Comparison of ENCODE assay signal across 2 cellular contexts in the genomic region with DNA sequence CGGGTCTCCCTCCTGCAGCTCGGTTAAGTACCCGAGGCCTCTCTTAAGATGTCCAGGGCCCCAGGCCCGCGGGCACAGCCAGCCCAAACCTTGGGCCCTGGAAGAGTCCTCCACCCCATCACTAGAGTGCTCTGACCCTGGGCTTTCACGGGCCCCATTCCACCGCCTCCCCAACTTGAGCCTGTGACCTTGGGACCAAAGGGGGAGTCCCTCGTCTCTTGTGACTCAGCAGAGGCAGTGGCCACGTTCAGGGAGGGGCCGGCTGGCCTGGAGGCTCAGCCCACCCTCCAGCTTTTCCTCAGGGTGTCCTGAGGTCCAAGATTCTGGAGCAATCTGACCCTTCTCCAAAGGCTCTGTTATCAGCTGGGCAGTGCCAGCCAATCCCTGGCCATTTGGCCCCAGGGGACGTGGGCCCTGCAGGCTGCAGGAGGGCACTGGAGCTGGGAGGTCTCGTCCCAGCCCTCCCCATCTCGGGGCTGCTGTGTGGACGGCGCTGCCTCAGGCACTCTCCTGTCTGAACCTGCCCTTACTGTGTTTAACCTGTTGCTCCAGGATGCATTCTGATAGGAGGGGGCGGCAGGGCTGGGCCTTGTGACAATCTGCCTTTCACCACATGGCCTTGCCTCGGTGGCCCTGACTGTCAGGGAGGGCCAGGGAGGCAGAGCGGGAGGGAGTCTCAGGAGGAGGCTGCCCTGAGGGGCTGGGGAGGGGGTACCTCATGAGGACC.
TF ChIP-seq lines count a peak whose summit lies in the region.

No MANE protein-coding gene starts in this region.

TF ChIP-seq in HEK293, 187 proteins besides CTCF, POLR2A, EP300 and RAD21:
- TF ChIP-seq ZNF792 (tag by site-specific recombination; IDR thresholded peaks at IDR 0.05) (no peak), ZBTB20 (tag by site-specific recombination; IDR thresholded peaks at IDR 0.05) (no peak), SCRT2 (tag by site-specific recombination; IDR thresholded peaks at IDR 0.05) (peak; percentile 93), SCRT1 (tag by site-specific recombination; IDR thresholded peaks at IDR 0.05; ENCODE audit: borderline replicate concordance) (peak; percentile 75; the same call in 1 of the 2 replicates), ZNF610 (tag by site-specific recombination; IDR thresholded peaks at IDR 0.05; ENCODE audit: borderline replicate concordance) (no peak)

TF ChIP-seq in K562, 482 proteins besides CTCF, POLR2A, EP300 and RAD21 (continues in another document):
- no peak for TF ChIP-seq MBD2 (IDR thresholded peaks at IDR 0.05; ENCODE audit: borderline replicate concordance, low read depth)
- TF ChIP-seq, protein P1, sequence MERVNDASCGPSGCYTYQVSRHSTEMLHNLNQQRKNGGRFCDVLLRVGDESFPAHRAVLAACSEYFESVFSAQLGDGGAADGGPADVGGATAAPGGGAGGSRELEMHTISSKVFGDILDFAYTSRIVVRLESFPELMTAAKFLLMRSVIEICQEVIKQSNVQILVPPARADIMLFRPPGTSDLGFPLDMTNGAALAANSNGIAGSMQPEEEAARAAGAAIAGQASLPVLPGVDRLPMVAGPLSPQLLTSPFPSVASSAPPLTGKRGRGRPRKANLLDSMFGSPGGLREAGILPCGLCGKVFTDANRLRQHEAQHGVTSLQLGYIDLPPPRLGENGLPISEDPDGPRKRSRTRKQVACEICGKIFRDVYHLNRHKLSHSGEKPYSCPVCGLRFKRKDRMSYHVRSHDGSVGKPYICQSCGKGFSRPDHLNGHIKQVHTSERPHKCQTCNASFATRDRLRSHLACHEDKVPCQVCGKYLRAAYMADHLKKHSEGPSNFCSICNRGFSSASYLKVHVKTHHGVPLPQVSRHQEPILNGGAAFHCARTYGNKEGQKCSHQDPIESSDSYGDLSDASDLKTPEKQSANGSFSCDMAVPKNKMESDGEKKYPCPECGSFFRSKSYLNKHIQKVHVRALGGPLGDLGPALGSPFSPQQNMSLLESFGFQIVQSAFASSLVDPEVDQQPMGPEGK (CRISPR knock-in tag; IDR thresholded peaks at IDR 0.05; ENCODE audit: borderline replicate concordance), result no peak
- no peak for TF ChIP-seq ZNF445 (CRISPR knock-in tag; IDR thresholded peaks at IDR 0.05; ENCODE audit: low read depth)
- TF ChIP-seq, protein P2, sequence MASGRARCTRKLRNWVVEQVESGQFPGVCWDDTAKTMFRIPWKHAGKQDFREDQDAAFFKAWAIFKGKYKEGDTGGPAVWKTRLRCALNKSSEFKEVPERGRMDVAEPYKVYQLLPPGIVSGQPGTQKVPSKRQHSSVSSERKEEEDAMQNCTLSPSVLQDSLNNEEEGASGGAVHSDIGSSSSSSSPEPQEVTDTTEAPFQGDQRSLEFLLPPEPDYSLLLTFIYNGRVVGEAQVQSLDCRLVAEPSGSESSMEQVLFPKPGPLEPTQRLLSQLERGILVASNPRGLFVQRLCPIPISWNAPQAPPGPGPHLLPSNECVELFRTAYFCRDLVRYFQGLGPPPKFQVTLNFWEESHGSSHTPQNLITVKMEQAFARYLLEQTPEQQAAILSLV (tag; IDR thresholded peaks at IDR 0.05), result no peak
- no peak for TF ChIP-seq TARDBP (IDR thresholded peaks at IDR 0.05)
- no peak for TF ChIP-seq SMARCB1 (IDR thresholded peaks at IDR 0.05; ENCODE audit: insufficient read length, low read depth)
- no peak for TF ChIP-seq ZNF407 (IDR thresholded peaks at IDR 0.05; ENCODE audit: low read depth)
- TF ChIP-seq MTF1 (CRISPR knock-in tag; IDR thresholded peaks at IDR 0.05; ENCODE audit: borderline replicate concordance), result no peak
- peak; percentile 80 for TF ChIP-seq ZNF592 (IDR thresholded peaks at IDR 0.05)
- TF ChIP-seq DNMT1 (IDR thresholded peaks at IDR 0.05), result no peak
- no peak for TF ChIP-seq ELK3 (CRISPR knock-in tag; IDR thresholded peaks at IDR 0.05)
- no peak for TF ChIP-seq BHLHE40 (IDR thresholded peaks at IDR 0.05; ENCODE audit: low read length)
- TF ChIP-seq ZNF274 (IDR thresholded peaks at IDR 0.05; ENCODE audit: borderline replicate concordance, low read depth, low read length), result no peak
- no peak for TF ChIP-seq MAFF (IDR thresholded peaks at IDR 0.05; ENCODE audit: low read length)
- TF ChIP-seq, protein P3, sequence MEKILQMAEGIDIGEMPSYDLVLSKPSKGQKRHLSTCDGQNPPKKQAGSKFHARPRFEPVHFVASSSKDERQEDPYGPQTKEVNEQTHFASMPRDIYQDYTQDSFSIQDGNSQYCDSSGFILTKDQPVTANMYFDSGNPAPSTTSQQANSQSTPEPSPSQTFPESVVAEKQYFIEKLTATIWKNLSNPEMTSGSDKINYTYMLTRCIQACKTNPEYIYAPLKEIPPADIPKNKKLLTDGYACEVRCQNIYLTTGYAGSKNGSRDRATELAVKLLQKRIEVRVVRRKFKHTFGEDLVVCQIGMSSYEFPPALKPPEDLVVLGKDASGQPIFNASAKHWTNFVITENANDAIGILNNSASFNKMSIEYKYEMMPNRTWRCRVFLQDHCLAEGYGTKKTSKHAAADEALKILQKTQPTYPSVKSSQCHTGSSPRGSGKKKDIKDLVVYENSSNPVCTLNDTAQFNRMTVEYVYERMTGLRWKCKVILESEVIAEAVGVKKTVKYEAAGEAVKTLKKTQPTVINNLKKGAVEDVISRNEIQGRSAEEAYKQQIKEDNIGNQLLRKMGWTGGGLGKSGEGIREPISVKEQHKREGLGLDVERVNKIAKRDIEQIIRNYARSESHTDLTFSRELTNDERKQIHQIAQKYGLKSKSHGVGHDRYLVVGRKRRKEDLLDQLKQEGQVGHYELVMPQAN (IDR thresholded peaks at IDR 0.05; ENCODE audit: borderline replicate concordance), result no peak
- no peak for TF ChIP-seq ZNF77 (CRISPR knock-in tag; IDR thresholded peaks at IDR 0.05)
- no peak for TF ChIP-seq ZNF589 (CRISPR knock-in tag; IDR thresholded peaks at IDR 0.05; ENCODE audit: low read depth)
- TF ChIP-seq SUPT5H (IDR thresholded peaks at IDR 0.05), result no peak
- no peak for TF ChIP-seq PCBP2 (IDR thresholded peaks at IDR 0.05; ENCODE audit: low read depth, low read length, poor library complexity, severe bottlenecking)
- no peak for TF ChIP-seq PBX2 (CRISPR knock-in tag; IDR thresholded peaks at IDR 0.05; ENCODE audit: low read depth)
- no peak for TF ChIP-seq PBX2 (tag; conservative IDR thresholded peaks at IDR 0.05; ENCODE audit: low read depth)
- TF ChIP-seq TFAP4 (CRISPR knock-in tag; IDR thresholded peaks at IDR 0.05; ENCODE audit: borderline replicate concordance), result no peak
- TF ChIP-seq WHSC1 (IDR thresholded peaks at IDR 0.05; ENCODE audit: low read length), result no peak
- no peak for TF ChIP-seq NBN (IDR thresholded peaks at IDR 0.05; ENCODE audit: low read depth)
- TF ChIP-seq ZNF124 (CRISPR knock-in tag; IDR thresholded peaks at IDR 0.05), result no peak
